16 cellular contexts compared by ENCODE assay signal in the genomic region with DNA sequence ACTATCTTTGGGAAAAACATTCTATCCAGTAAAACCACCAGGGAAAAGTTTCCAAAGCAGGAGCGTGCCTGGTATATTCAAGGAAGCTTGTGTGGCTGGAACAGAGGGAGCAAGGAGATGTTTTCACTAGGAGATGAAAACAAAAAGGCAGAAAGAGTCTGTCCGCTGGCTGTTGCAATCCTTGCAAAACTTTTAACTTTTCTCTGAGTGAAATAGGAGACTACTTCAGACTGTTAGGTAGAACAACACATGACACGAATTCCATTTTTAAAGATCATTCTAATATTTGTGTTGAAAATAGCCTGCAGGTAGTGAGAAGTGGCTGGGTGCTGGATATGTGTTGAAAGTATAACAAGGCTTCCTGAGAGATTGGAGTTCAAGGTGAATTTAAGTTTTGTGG.
"Had no signal": no experiment of that assay in that cellular context is flagged by ENCODE, and none has a peak within 500 bp of the region (broad histone marks: within the 10 kb centered on the region; RNA-seq: fewer than 3 reads in every experiment).

No MANE protein-coding gene starts in this region.

- H3K27ac ChIP-seq: gastroesophageal sphincter, left ventricle myocardium inferior, lower lobe of right lung, neutrophil, ovary, right atrium auricular region, sigmoid colon, skin epidermis, stomach had no signal

- H3K9me3 ChIP-seq: gastroesophageal sphincter, left ventricle myocardium inferior, lower lobe of right lung, mucosa of descending colon, neutrophil, ovary, right atrium auricular region, sigmoid colon, stomach had no signal

- H3K36me3 ChIP-seq: gastroesophageal sphincter, left ventricle myocardium inferior, lower lobe of right lung, neutrophil, ovary, right atrium auricular region, sigmoid colon, stomach had no signal

- H3K27me3 ChIP-seq: gastroesophageal sphincter, neutrophil, ovary, right atrium auricular region, sigmoid colon, stomach had no signal

- H3K4me3 ChIP-seq: gastroesophageal sphincter, left ventricle myocardium inferior, lower lobe of right lung, mucosa of descending colon, ovary, right atrium auricular region, sigmoid colon, skin epidermis, stomach had no signal

- DNase-seq: effector memory CD4-positive, alpha-beta T cell; immature natural killer cell; left cardiac atrium; left ventricle myocardium inferior; lower lobe of right lung; mucosa of descending colon; naive thymus-derived CD8-positive, alpha-beta T cell; sigmoid colon; stimulated activated CD4-positive, alpha-beta T cell treated with anti-CD3 and anti-CD28 coated beads, Interleukin-12 subunit alpha, Interleukin-12 subunit beta, amount 100 ng/mL, for 4 hours; stimulated activated naive CD4-positive, alpha-beta T cell; stomach had no signal

- H3K4me1 ChIP-seq: gastroesophageal sphincter, lower lobe of right lung, right atrium auricular region, sigmoid colon, stomach had no signal
